18 cellular contexts compared by ENCODE assay signal in genomic region chr6:108585921-108586320, GRCh38. TPM values are rescaled to one million over a fixed set of nuclear protein-coding genes. Genes with fewer than 3 reads are reported as not detected.
DNase-seq lines count a peak whose midpoint lies in the region; ATAC-seq and TF ChIP-seq lines count a peak whose summit lies in the region.
"Had no signal": no experiment of that assay in that cellular context is flagged by ENCODE, and none has a peak within 500 bp of the region (broad histone marks: within the 10 kb centered on the region; RNA-seq: fewer than 3 reads in every experiment).

No MANE protein-coding gene starts in this region.

- no peak for ATAC-seq in GM18870 (IDR thresholded peaks at IDR 0.05; ENCODE audit: unreplicated experiment)
- ATAC-seq: activated CD8-positive, alpha-beta memory T cell treated with anti-CD3 and anti-CD28 coated beads, Interleukin-2, amount 10 ng/mL, durations not matched to agents 7 days and 5 days; right lobe of liver had no signal

- H3K36me3 Mint-ChIP-seq in chondrocyte (ENCODE audit: low read depth), result no peaks in the 10 kb centered on the region
- peaks cover 3% of the 10 kb centered on the region for H3K36me3 Mint-ChIP-seq in nephron (ENCODE audit: low read depth)
- H3K36me3 Mint-ChIP-seq: IgD-negative memory B cell had no signal

- peak overlapping the region; percentile 44 for H3K27ac ChIP-seq in temporal lobe (ENCODE audit: low read depth, low read length)
- H3K27ac ChIP-seq: right lobe of liver had no signal

- H3K27me3 Mint-ChIP-seq in chondrocyte (ENCODE audit: low read depth), result no peaks in the 10 kb centered on the region
- H3K27me3 Mint-ChIP-seq in nephron (ENCODE audit: low read depth), result no peaks in the 10 kb centered on the region
- H3K27me3 Mint-ChIP-seq: activated CD8-positive, alpha-beta memory T cell treated with anti-CD3 and anti-CD28 coated beads, Interleukin-2, amount 10 ng/mL, durations not matched to agents 7 days and 5 days; B cell; IgD-negative memory B cell had no signal

- H3K27ac Mint-ChIP-seq in chondrocyte (ENCODE audit: unreplicated experiment), result peak overlapping the region; percentile 96
- H3K27ac Mint-ChIP-seq in nephron, result peak overlapping the region; percentile 28 to 90 (median 42)
- H3K27ac Mint-ChIP-seq: activated CD8-positive, alpha-beta memory T cell treated with anti-CD3 and anti-CD28 coated beads, Interleukin-2, amount 10 ng/mL, durations not matched to agents 7 days and 5 days; B cell; endodermal cell; H9; IgD-negative memory B cell had no signal

- H3K4me3 Mint-ChIP-seq in chondrocyte (ENCODE audit: unreplicated experiment), result no peak overlapping the region
- H3K4me3 Mint-ChIP-seq in nephron, result peak overlapping the region in 1 of 3 experiments; percentile 5
- H3K4me3 Mint-ChIP-seq: activated CD8-positive, alpha-beta memory T cell treated with anti-CD3 and anti-CD28 coated beads, Interleukin-2, amount 10 ng/mL, durations not matched to agents 7 days and 5 days; B cell; endodermal cell; H9 had no signal

- no peaks in the 10 kb centered on the region for H3K9me3 Mint-ChIP-seq in chondrocyte (ENCODE audit: low read depth)
- H3K9me3 Mint-ChIP-seq in nephron, result no peaks in the 10 kb centered on the region
- H3K9me3 Mint-ChIP-seq: endodermal cell, H9, IgD-negative memory B cell had no signal

- H3K4me1 Mint-ChIP-seq in chondrocyte (ENCODE audit: low read depth) (peaks cover 93% of the 10 kb centered on the region), nephron (peaks cover 90% of the 10 kb centered on the region)

- peak; percentile 37 for DNase-seq in M059J (ENCODE audit: low read depth)
- DNase-seq in chondrocyte (ENCODE audit: low spot score), result no peak
- DNase-seq in NCI-H748 (lab: John Stamatoyannopoulos, UW; ENCODE audit: unreplicated experiment), result no peak
- DNase-seq in COR-L47 (lab: John Stamatoyannopoulos, UW), result no peak
- DNase-seq in NCI-H1092 (lab: John Stamatoyannopoulos, UW), result no peak
- DNase-seq: activated CD4-positive, CD25-positive, alpha-beta regulatory T cell; activated CD8-positive, alpha-beta memory T cell treated with anti-CD3 and anti-CD28 coated beads, Interleukin-2, amount 10 ng/mL, durations not matched to agents 7 days and 5 days; DMS153; endodermal cell; H9; NCI-H226; right lobe of liver; stimulated activated naive CD4-positive, alpha-beta T cell treated with Interleukin-2 at 50 U/mL for 16 hours had no signal

- TF ChIP-seq CTCF in chondrocyte (IDR thresholded peaks at IDR 0.05), result no peak
- no peak for TF ChIP-seq CTCF in nephron (IDR thresholded peaks at IDR 0.05; ENCODE audit: unreplicated experiment in 3 of 3)

RNA-seq across cellular contexts. Expression of gene FOXO3, which starts 25.2 kb away (rescaled TPM):
- total RNA-seq in M059J (2014; rRNA removed; shearing (Covaris generic)), result 22.9 and 34.1 TPM in 2 replicates
- 42.7 to 58.1 TPM (median 45.0 TPM) in 3 replicates for total RNA-seq in chondrocyte
- total RNA-seq in temporal lobe, result 42.8 TPM
